In genomic region chr17:70296456-70296855, GRCh38 we compare ENCODE assay signal across 25 cellular contexts.
DNase-seq lines count a peak whose midpoint lies in the region; ATAC-seq, FAIRE-seq and TF ChIP-seq lines count a peak whose summit lies in the region.
"Had no signal": no experiment of that assay in that cellular context is flagged by ENCODE, and none has a peak within 500 bp of the region (broad histone marks: within the 10 kb centered on the region; RNA-seq: fewer than 3 reads in every experiment).

No MANE protein-coding gene starts in this region.

- no peak for DNase-seq in CD14-positive monocyte (ENCODE audit: low spot score)
- no peak for DNase-seq in K562 (ENCODE audit: extremely low read depth in 1 of 4, low spot score in 3 of 4)
- DNase-seq in activated T-cell treated with anti-CD3 and anti-CD28 coated beads, Interleukin-2, amount 50 U/mL, for 24 hours: no peak
- no peak for DNase-seq in activated CD4-positive, alpha-beta T cell treated with anti-CD3 and anti-CD28 coated beads for 36 hours
- DNase-seq in COR-L47 (lab: John Stamatoyannopoulos, UW): no peak
- DNase-seq: 8988T; ACHN; BE2C; C1 segment of cervical spinal cord; CD4-positive, alpha-beta T cell; CD8-positive, alpha-beta T cell; DMS 273 treated with DMSO at 0.1 percent for 48 hours; DMS153; DMS79; DND-41; EL; GDM1 had no signal

- no peak overlapping the region for H3K4me2 ChIP-seq in K562 (ENCODE audit: insufficient read depth, low read length)
- H3K4me2 ChIP-seq: BLaER1 had no signal

- FAIRE-seq in K562 (lab: Jason Lieb, UNC): no peak
- FAIRE-seq: A204.1, GM12878, GM12892, GM18507 had no signal

- CTCF ChIA-PET in HEK293 (lab: Yijun Ruan, JAX): no interaction called here
- CTCF ChIA-PET in K562 (lab: Yijun Ruan, JAX; ENCODE audit: low intra/inter-chr PET ratio): no interaction called here
- CTCF ChIA-PET in activated CD4-positive, alpha-beta T cell treated with anti-CD3 and anti-CD28 coated beads for 36 hours (lab: Charles Lee): no interaction called here

- H3K36me3 ChIP-seq in HEK293 (ENCODE audit: control insufficient read depth in 2 of 2, insufficient read depth in 1 of 2, low read length in 2 of 2) (no peaks in the 10 kb centered on the region), K562 (ENCODE audit: control insufficient read depth, insufficient read depth, low read length) (no peaks in the 10 kb centered on the region), neutrophil (no peaks in the 10 kb centered on the region)
- H3K36me3 ChIP-seq: BE2C, BLaER1 had no signal

- H3K27ac Mint-ChIP-seq in CD14-positive monocyte: peak overlapping the region in 6 of 7 donors; percentile 48 to 87 (median 64)
- H3K27ac Mint-ChIP-seq in activated T-cell treated with anti-CD3 and anti-CD28 coated beads, Interleukin-2, amount 50 U/mL, for 24 hours: no peak overlapping the region
- H3K27ac Mint-ChIP-seq in activated CD4-positive, alpha-beta T cell treated with anti-CD3 and anti-CD28 coated beads for 36 hours: no peak overlapping the region
- H3K27ac Mint-ChIP-seq: CD4-positive, alpha-beta T cell; CD8-positive, alpha-beta T cell had no signal

- TF ChIP-seq RAD21 in K562 (CRISPR knock-in tag; conservative IDR thresholded peaks at IDR 0.05 in 1 of 2, IDR thresholded peaks at IDR 0.05 in 1 of 2): no peak

- H3K79me2 ChIP-seq in K562 (ENCODE audit: control insufficient read depth, insufficient read depth, low read length): no peaks in the 10 kb centered on the region

- no TSS peak for BruUV-seq in K562 (replicated peaks; lab: Mats Ljungman, UMichigan)

- no peak overlapping the region for H3K4me3 Mint-ChIP-seq in CD14-positive monocyte
- H3K4me3 Mint-ChIP-seq in activated T-cell treated with anti-CD3 and anti-CD28 coated beads, Interleukin-2, amount 50 U/mL, for 24 hours: no peak overlapping the region
- no peak overlapping the region for H3K4me3 Mint-ChIP-seq in activated CD4-positive, alpha-beta T cell treated with anti-CD3 and anti-CD28 coated beads for 36 hours
- H3K4me3 Mint-ChIP-seq: CD4-positive, alpha-beta T cell; CD8-positive, alpha-beta T cell had no signal

- H3K4me3 ChIP-seq in HEK293 (ENCODE audit: low read depth, low read length) (no peak overlapping the region), K562 (no peak overlapping the region), neutrophil (ENCODE audit: low read depth in 1 of 2, low read length in 1 of 2) (peak overlapping the region in 1 of 2 experiments; percentile 26)
- H3K4me3 ChIP-seq: BLaER1, GM12878 had no signal

- H2AFZ ChIP-seq in K562 (ENCODE audit: low read depth, low read length): no peak overlapping the region

- ATAC-seq in K562: no peak
- no peak for ATAC-seq in HG02840 (IDR thresholded peaks at IDR 0.05; ENCODE audit: low FRiP score, unreplicated experiment)
- ATAC-seq in activated CD4-positive, alpha-beta T cell treated with anti-CD3 and anti-CD28 coated beads for 36 hours: no peak
- ATAC-seq: CD8-positive, alpha-beta T cell; GM12878 had no signal

- TF ChIP-seq EP300 in K562 (IDR thresholded peaks at IDR 0.05; ENCODE audit: low read length): no peak

- peaks cover 0 to 4% (median 3%) of the 10 kb centered on the region in 7 donors for H3K9me3 Mint-ChIP-seq in CD14-positive monocyte
- peaks cover 15% of the 10 kb centered on the region for H3K9me3 Mint-ChIP-seq in activated T-cell treated with anti-CD3 and anti-CD28 coated beads, Interleukin-2, amount 50 U/mL, for 24 hours
- peaks cover 19% of the 10 kb centered on the region for H3K9me3 Mint-ChIP-seq in activated CD4-positive, alpha-beta T cell treated with anti-CD3 and anti-CD28 coated beads for 36 hours (ENCODE audit: low read depth)

- no peaks in the 10 kb centered on the region for H3K27me3 ChIP-seq in K562 (ENCODE audit: control insufficient read depth in 2 of 2, insufficient read depth in 2 of 2, low read length in 2 of 2)
- H3K27me3 ChIP-seq in neutrophil: no peaks in the 10 kb centered on the region
- H3K27me3 ChIP-seq: BE2C, BLaER1 had no signal

- H3K9me3 ChIP-seq in HEK293 (ENCODE audit: control insufficient read depth, insufficient read depth, low read depth, low read length): no peaks in the 10 kb centered on the region
- no peaks in the 10 kb centered on the region; the same call in 1 of the 2 replicates for H3K9me3 ChIP-seq in K562 (replicated peaks; ENCODE audit: control insufficient read depth, insufficient read depth, low read depth, low read length)
- H3K9me3 ChIP-seq in neutrophil: no peaks in the 10 kb centered on the region
- H3K9me3 ChIP-seq: BE2C, BLaER1 had no signal

- H3K9ac ChIP-seq in K562 (ENCODE audit: insufficient read depth in 1 of 2, low read depth in 2 of 2, low read length in 2 of 2): no peak overlapping the region
- H3K9ac ChIP-seq: BLaER1 had no signal

- in situ Hi-C loops in K562 (cut with MboI): no loop called here

- intact Hi-C loops in CD14-positive monocyte (cut with micrococcal nuclease) (loop anchor here in 1 of 2 donors (10.0 kb wide), 1 partner anchor 48 kb away; no protein-coding TSS in a partner anchor), K562 (cut with micrococcal nuclease) (no loop called here)
- intact Hi-C loops in activated CD4-positive, alpha-beta T cell treated with anti-CD3 and anti-CD28 coated beads for 36 hours (cut with DNase I, micrococcal nuclease): no loop called here

- H3K36me3 Mint-ChIP-seq in CD14-positive monocyte: no peaks in the 10 kb centered on the region
- H3K36me3 Mint-ChIP-seq in activated T-cell treated with anti-CD3 and anti-CD28 coated beads, Interleukin-2, amount 50 U/mL, for 24 hours (ENCODE audit: low read depth): no peaks in the 10 kb centered on the region
- no peaks in the 10 kb centered on the region for H3K36me3 Mint-ChIP-seq in activated CD4-positive, alpha-beta T cell treated with anti-CD3 and anti-CD28 coated beads for 36 hours (ENCODE audit: low read depth)
- H3K36me3 Mint-ChIP-seq: CD8-positive, alpha-beta T cell had no signal

- no peaks in the 10 kb centered on the region for H3K9me1 ChIP-seq in K562 (ENCODE audit: control insufficient read depth, insufficient read depth, low read length)

- H3K4me1 Mint-ChIP-seq in CD14-positive monocyte: peaks cover 46% of the 10 kb centered on the region
- peaks cover 6% of the 10 kb centered on the region for H3K4me1 Mint-ChIP-seq in activated T-cell treated with anti-CD3 and anti-CD28 coated beads, Interleukin-2, amount 50 U/mL, for 24 hours (ENCODE audit: low read depth)
- peaks cover 7% of the 10 kb centered on the region for H3K4me1 Mint-ChIP-seq in activated CD4-positive, alpha-beta T cell treated with anti-CD3 and anti-CD28 coated beads for 36 hours

- H3K4me1 ChIP-seq in HEK293 (ENCODE audit: control insufficient read depth, insufficient read depth, low read length): peaks cover 7% of the 10 kb centered on the region; the same call in 1 of the 2 replicates
- H3K4me1 ChIP-seq in K562 (replicated peaks in 1 of 2; ENCODE audit: control insufficient read depth in 2 of 2, insufficient read depth in 2 of 2, low read length in 2 of 2): no peaks in the 10 kb centered on the region
- peaks cover 30 to 34% of the 10 kb centered on the region in 2 experiments for H3K4me1 ChIP-seq in neutrophil (ENCODE audit: control insufficient read depth in 1 of 2, insufficient read depth in 1 of 2, low read depth in 1 of 2, low read length in 1 of 2)
- H3K4me1 ChIP-seq: BE2C, BLaER1 had no signal

- 0% methylated on average over 2 of the region's 2 CpGs for WGBS in K562 (ENCODE audit: insufficient coverage, low coverage, missing lambda C conversion rate)

- H3K27ac ChIP-seq in HEK293 (ENCODE audit: extremely low read depth, low read depth, low read length) (no peak overlapping the region), K562 (ENCODE audit: extremely low read depth, low read depth, low read length) (no peak overlapping the region), neutrophil (peak overlapping the region; percentile 89)
- H3K27ac ChIP-seq: BLaER1 had no signal

- TF ChIP-seq POLR2A in K562 (conservative IDR thresholded peaks at IDR 0.05): no peak

- POLR2A ChIA-PET in HEK293 (lab: Yijun Ruan, JAX): no interaction called here
- POLR2A ChIA-PET in K562 (lab: Yijun Ruan, JAX): no interaction called here
- POLR2A ChIA-PET in activated CD4-positive, alpha-beta T cell treated with anti-CD3 and anti-CD28 coated beads for 36 hours (lab: Charles Lee): no interaction called here

- TF ChIP-seq CTCF in CD14-positive monocyte (IDR thresholded peaks at IDR 0.05) (no peak), HEK293 (tag by site-specific recombination; IDR thresholded peaks at IDR 0.05) (no peak), K562 (IDR thresholded peaks at IDR 0.05 in 2 of 3, conservative IDR thresholded peaks at IDR 0.05 in 1 of 3; ENCODE audit: insufficient read depth in 2 of 3, low read depth in 1 of 3, low read length in 3 of 3) (no peak), neutrophil (IDR thresholded peaks at IDR 0.05) (no peak)

- no peaks in the 10 kb centered on the region for H3K27me3 Mint-ChIP-seq in CD14-positive monocyte (ENCODE audit: low read depth in 3 of 3)
- H3K27me3 Mint-ChIP-seq in activated T-cell treated with anti-CD3 and anti-CD28 coated beads, Interleukin-2, amount 50 U/mL, for 24 hours: no peaks in the 10 kb centered on the region
- peaks cover 2% of the 10 kb centered on the region for H3K27me3 Mint-ChIP-seq in activated CD4-positive, alpha-beta T cell treated with anti-CD3 and anti-CD28 coated beads for 36 hours
- H3K27me3 Mint-ChIP-seq: CD4-positive, alpha-beta T cell had no signal

- H4K20me1 ChIP-seq in K562 (replicated peaks; ENCODE audit: control insufficient read depth, insufficient read depth, low read length): no peaks in the 10 kb centered on the region
- H4K20me1 ChIP-seq: BLaER1 had no signal

TF ChIP-seq in HEK293, 187 proteins besides CTCF, POLR2A, EP300 and RAD21 (continues in another document):
- no peak for TF ChIP-seq ZXDB (tag by site-specific recombination; IDR thresholded peaks at IDR 0.05)

TF ChIP-seq in K562, 482 proteins besides CTCF, POLR2A, EP300 and RAD21:
- TF ChIP-seq CAMTA2 (CRISPR knock-in tag; conservative IDR thresholded peaks at IDR 0.05): no peak
- TF ChIP-seq MAFG (tag; conservative IDR thresholded peaks at IDR 0.05): no peak
- TF ChIP-seq ZNF146 (CRISPR knock-in tag; IDR thresholded peaks at IDR 0.05; ENCODE audit: unreplicated experiment): peak; percentile 49

Comparison
In these comparisons a context has a peak if more than half of its experiments do, and no peak if none do; other contexts are left out.
1. H3K27ac Mint-ChIP-seq: peak in CD14-positive monocyte (6 of 7); none in activated T-cell treated with anti-CD3 and anti-CD28 coated beads, Interleukin-2, amount 50 U/mL, for 24 hours (single experiment) and activated CD4-positive, alpha-beta T cell treated with anti-CD3 and anti-CD28 coated beads for 36 hours (single experiment).